17 cellular contexts compared by ENCODE assay signal in genomic region chr4:38113551-38113950, GRCh38.
DNase-seq lines count a peak whose midpoint lies in the region; ATAC-seq and TF ChIP-seq lines count a peak whose summit lies in the region.
"Had no signal": no experiment of that assay in that cellular context is flagged by ENCODE, and none has a peak within 500 bp of the region (broad histone marks: within the 10 kb centered on the region; RNA-seq: fewer than 3 reads in every experiment).

No MANE protein-coding gene starts in this region.

- H3K9me3 ChIP-seq in cardiac muscle cell (ENCODE audit: low read depth) (no peaks in the 10 kb centered on the region), right cardiac atrium (ENCODE audit: control insufficient read depth, low read length) (no peaks in the 10 kb centered on the region)

- DNase-seq in cardiac muscle cell (ENCODE audit: low read depth in 1 of 2, low spot score in 1 of 2) (no peak), right cardiac atrium (no peak), HFFc6 (no peak), endothelial cell (ENCODE audit: low spot score) (no peak), neural crest cell (ENCODE audit: low read depth, low spot score) (no peak), D341Med (ENCODE audit: low spot score) (no peak), RPMI8226 (no peak)
- DNase-seq in NK-92 treated with Interleukin-12 subunit alpha and Interleukin-12 subunit beta, amount 100 ng/mL, for 24 hours (lab: John Stamatoyannopoulos, UW): no peak
- DNase-seq: ACHN; C1 segment of cervical spinal cord; Calu3; CD4-positive, alpha-beta T cell; DMS153; DND-41; GDM1 had no signal

- peak overlapping the region; percentile 31; the same call in 1 of the 2 replicates for H3K27ac Mint-ChIP-seq in HFFc6
- H3K27ac Mint-ChIP-seq in endothelial cell (ENCODE audit: unreplicated experiment): peak overlapping the region; percentile 88
- H3K27ac Mint-ChIP-seq in neural crest cell (ENCODE audit: unreplicated experiment): peak overlapping the region; percentile 40
- H3K27ac Mint-ChIP-seq: CD4-positive, alpha-beta T cell had no signal

- H3K27ac ChIP-seq in cardiac muscle cell (peak overlapping the region; percentile 36), right cardiac atrium (ENCODE audit: low read length) (no peak overlapping the region)

- peaks cover 1% of the 10 kb centered on the region for H3K27me3 Mint-ChIP-seq in HFFc6 (ENCODE audit: insufficient read depth)
- H3K27me3 Mint-ChIP-seq in endothelial cell (ENCODE audit: unreplicated experiment): no peaks in the 10 kb centered on the region
- H3K27me3 Mint-ChIP-seq in neural crest cell (ENCODE audit: low read depth): peaks cover 1% of the 10 kb centered on the region
- H3K27me3 Mint-ChIP-seq: B cell; CD4-positive, alpha-beta T cell had no signal

- H3K4me1 Mint-ChIP-seq in HFFc6 (ENCODE audit: low read depth) (peaks cover 53% of the 10 kb centered on the region), endothelial cell (ENCODE audit: unreplicated experiment) (peaks cover 29% of the 10 kb centered on the region), neural crest cell (peaks cover 69% of the 10 kb centered on the region)
- H3K4me1 Mint-ChIP-seq: B cell had no signal

- intact Hi-C loops in right cardiac atrium (cut with DNase I): no loop called here

- H3K4me3 ChIP-seq in cardiac muscle cell (no peak overlapping the region), right cardiac atrium (ENCODE audit: low read length) (no peak overlapping the region)

- H3K4me3 Mint-ChIP-seq in HFFc6: no peak overlapping the region
- no peak overlapping the region for H3K4me3 Mint-ChIP-seq in endothelial cell (ENCODE audit: unreplicated experiment)
- H3K4me3 Mint-ChIP-seq in neural crest cell: no peak overlapping the region
- H3K4me3 Mint-ChIP-seq: B cell; CD4-positive, alpha-beta T cell had no signal

- no peak for TF ChIP-seq CTCF in cardiac muscle cell (IDR thresholded peaks at IDR 0.05; ENCODE audit: low read depth, low read length)
- TF ChIP-seq CTCF in HFFc6 (IDR thresholded peaks at IDR 0.05): no peak
- no peak for TF ChIP-seq CTCF in endothelial cell (IDR thresholded peaks at IDR 0.05; ENCODE audit: unreplicated experiment)
- no peak for TF ChIP-seq CTCF in neural crest cell (conservative IDR thresholded peaks at IDR 0.05)

- 94% methylated on average over 2 of the region's 2 CpGs for WGBS in right cardiac atrium

- no peaks in the 10 kb centered on the region for H3K9me3 Mint-ChIP-seq in HFFc6
- no peaks in the 10 kb centered on the region for H3K9me3 Mint-ChIP-seq in endothelial cell (ENCODE audit: unreplicated experiment)
- no peaks in the 10 kb centered on the region for H3K9me3 Mint-ChIP-seq in neural crest cell
- H3K9me3 Mint-ChIP-seq: CD4-positive, alpha-beta T cell had no signal

- peaks cover 33% of the 10 kb centered on the region for H3K4me1 ChIP-seq in cardiac muscle cell (ENCODE audit: low read depth)
- peaks cover 10% of the 10 kb centered on the region for H3K4me1 ChIP-seq in right cardiac atrium (ENCODE audit: control insufficient read depth, insufficient read depth, low read length)

- no peak for ATAC-seq in right cardiac atrium
- ATAC-seq: HCT116 had no signal

- no peaks in the 10 kb centered on the region for H3K27me3 ChIP-seq in cardiac muscle cell
- no peaks in the 10 kb centered on the region for H3K27me3 ChIP-seq in right cardiac atrium (ENCODE audit: control insufficient read depth, insufficient read depth)

- H3K36me3 ChIP-seq in cardiac muscle cell: no peaks in the 10 kb centered on the region

- H3K36me3 Mint-ChIP-seq in HFFc6 (ENCODE audit: low read depth): peaks cover 29% of the 10 kb centered on the region
- H3K36me3 Mint-ChIP-seq in endothelial cell (ENCODE audit: low read depth, unreplicated experiment): peaks cover 10% of the 10 kb centered on the region
- H3K36me3 Mint-ChIP-seq in neural crest cell (ENCODE audit: low read depth): peaks cover 14% of the 10 kb centered on the region

Comparison
In these comparisons a context has a peak if more than half of its experiments do, and no peak if none do; other contexts are left out.
1. H3K27ac Mint-ChIP-seq: peak in every context shown above with its lines; median percentile 88 in endothelial cell; 40 in neural crest cell; 31 in HFFc6.